In genomic region chr17:8324132-8324531, GRCh38 we compare ENCODE assay signal across 2 cellular contexts.
TF ChIP-seq lines count a peak whose summit lies in the region.

No MANE protein-coding gene starts in this region.

TF ChIP-seq in GM23338, 12 proteins besides CTCF, POLR2A, EP300 and RAD21:
- TF ChIP-seq ZNF462 (CRISPR knock-in tag; IDR thresholded peaks at IDR 0.05) (no peak), NANOG (IDR thresholded peaks at IDR 0.05; ENCODE audit: borderline replicate concordance) (no peak), ZNF331 (CRISPR knock-in tag; IDR thresholded peaks at IDR 0.05; ENCODE audit: low read depth) (no peak), ZNF114 (CRISPR knock-in tag; IDR thresholded peaks at IDR 0.05) (no peak), STAT1 (IDR thresholded peaks at IDR 0.05; ENCODE audit: unreplicated experiment) (no peak), EZH2 (IDR thresholded peaks at IDR 0.05; ENCODE audit: low read depth, unreplicated experiment) (no peak), REST (IDR thresholded peaks at IDR 0.05; ENCODE audit: unreplicated experiment) (no peak), POLR2AphosphoS5 (IDR thresholded peaks at IDR 0.05; ENCODE audit: low read depth) (no peak), CREB1 (CRISPR knock-in tag; IDR thresholded peaks at IDR 0.05; ENCODE audit: low read depth) (no peak), ETS1 (IDR thresholded peaks at IDR 0.05) (no peak), EZH2phosphoT487 (IDR thresholded peaks at IDR 0.05; ENCODE audit: unreplicated experiment) (no peak), JUNB (IDR thresholded peaks at IDR 0.05; ENCODE audit: unreplicated experiment) (no peak)

TF ChIP-seq in K562, 482 proteins besides CTCF, POLR2A, EP300 and RAD21:
- TF ChIP-seq PCBP2 (IDR thresholded peaks at IDR 0.05; ENCODE audit: low read depth, low read length, poor library complexity, severe bottlenecking), result no peak
- TF ChIP-seq BHLHE40 (IDR thresholded peaks at IDR 0.05; ENCODE audit: low read length), result 0 out of 2 replicates have a peak, but pooled peaks have one; percentile 36
TF ChIP-seq in K562: peak in this region for 1.
